In the genomic region with DNA sequence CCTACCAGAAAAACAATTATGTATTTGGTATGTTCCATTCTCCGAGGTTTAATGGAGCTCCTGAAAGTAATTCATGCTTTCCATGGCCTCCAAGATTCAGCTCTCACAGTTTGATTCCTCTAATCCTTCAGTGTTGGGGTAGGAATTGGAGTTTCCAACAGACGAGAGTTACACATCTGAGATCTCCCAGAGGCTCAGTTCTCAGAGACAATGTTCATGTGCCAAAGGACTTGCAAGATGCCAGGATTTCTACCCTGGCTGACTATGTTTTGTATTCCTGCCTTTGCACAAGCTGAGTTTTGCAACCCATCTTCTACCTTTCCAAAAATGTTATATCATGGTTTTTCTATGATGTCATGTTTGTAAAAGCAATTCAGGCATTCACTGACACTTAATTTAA, we compare ENCODE assay signal across 35 cellular contexts.
"Had no signal": no experiment of that assay in that cellular context is flagged by ENCODE, and none has a peak within 500 bp of the region (broad histone marks: within the 10 kb centered on the region; RNA-seq: fewer than 3 reads in every experiment).

No MANE protein-coding gene starts in this region.

- H3K27me3 ChIP-seq: ascending aorta, cardiac muscle cell, MG63, Peyer's patch had no signal

- H3K27ac Mint-ChIP-seq: activated B cell treated with CpG ODN at 0.5 μM for 24 hours; activated CD4-positive, alpha-beta memory T cell treated with anti-CD3 and anti-CD28 coated beads, Interleukin-2, amount 10 ng/mL, durations not matched to agents 7 days and 5 days; activated CD8-positive, alpha-beta memory T cell treated with anti-CD3 and anti-CD28 coated beads, Interleukin-2, amount 10 ng/mL, durations not matched to agents 7 days and 5 days; activated naive CD8-positive, alpha-beta T cell treated with anti-CD3 and anti-CD28 coated beads for 36 hours had no signal

- H3K36me3 Mint-ChIP-seq: activated CD8-positive, alpha-beta memory T cell treated with anti-CD3 and anti-CD28 coated beads, Interleukin-2, amount 10 ng/mL, durations not matched to agents 7 days and 5 days; activated naive CD8-positive, alpha-beta T cell treated with anti-CD3 and anti-CD28 coated beads for 36 hours had no signal

- H3K36me3 ChIP-seq: ascending aorta, cardiac muscle cell, MG63, Peyer's patch had no signal

- H3K4me3 Mint-ChIP-seq: activated B cell treated with CpG ODN at 0.5 μM for 24 hours; activated CD4-positive, alpha-beta memory T cell treated with anti-CD3 and anti-CD28 coated beads, Interleukin-2, amount 10 ng/mL, durations not matched to agents 7 days and 5 days; activated CD8-positive, alpha-beta memory T cell treated with anti-CD3 and anti-CD28 coated beads, Interleukin-2, amount 10 ng/mL, durations not matched to agents 7 days and 5 days; activated naive CD8-positive, alpha-beta T cell treated with anti-CD3 and anti-CD28 coated beads for 36 hours had no signal

- H3K4me1 ChIP-seq: ascending aorta, Peyer's patch had no signal

- ATAC-seq: activated CD8-positive, alpha-beta memory T cell treated with anti-CD3 and anti-CD28 coated beads, Interleukin-2, amount 10 ng/mL, durations not matched to agents 7 days and 5 days; PC-3 had no signal

- H3K9me3 ChIP-seq: ascending aorta, MG63, Peyer's patch had no signal

- H3K4me1 Mint-ChIP-seq: activated B cell treated with CpG ODN at 0.5 μM for 24 hours; activated CD4-positive, alpha-beta memory T cell treated with anti-CD3 and anti-CD28 coated beads, Interleukin-2, amount 10 ng/mL, durations not matched to agents 7 days and 5 days; activated CD8-positive, alpha-beta memory T cell treated with anti-CD3 and anti-CD28 coated beads, Interleukin-2, amount 10 ng/mL, durations not matched to agents 7 days and 5 days; activated naive CD8-positive, alpha-beta T cell treated with anti-CD3 and anti-CD28 coated beads for 36 hours had no signal

- DNase-seq: activated B cell treated with CpG ODN at 0.5 μM for 24 hours; activated CD4-positive, alpha-beta memory T cell treated with anti-CD3 and anti-CD28 coated beads, Interleukin-2, amount 10 ng/mL, durations not matched to agents 7 days and 5 days; activated CD4-positive, alpha-beta T cell treated with anti-CD3 and anti-CD28 coated beads for 4 hours; activated CD4-positive, CD25-positive, alpha-beta regulatory T cell treated with anti-CD3 and anti-CD28 coated beads, Interleukin-2, amount 50 U/mL, for 72 hours; activated CD8-positive, alpha-beta memory T cell treated with anti-CD3 and anti-CD28 coated beads for 24 hours; activated CD8-positive, alpha-beta memory T cell treated with anti-CD3 and anti-CD28 coated beads, Interleukin-2, amount 10 ng/mL, durations not matched to agents 7 days and 5 days; activated CD8-positive, alpha-beta memory T cell treated with anti-CD3 and anti-CD28 coated beads, Interleukin-2, amount 50 U/mL, for 48 hours; activated effector memory CD4-positive, alpha-beta T cell treated with anti-CD3 and anti-CD28 coated beads, Interleukin-2, amount 50 U/mL, for 16 hours; activated naive CD4-positive, alpha-beta T cell; activated naive CD4-positive, alpha-beta T cell treated with anti-CD3 and anti-CD28 coated beads, Interleukin-2, amount 50 U/mL, for 16 hours; activated naive CD8-positive, alpha-beta T cell treated with anti-CD3 and anti-CD28 coated beads for 36 hours; activated T-cell treated with anti-CD3 and anti-CD28 coated beads, Interleukin-2, amount 50 U/mL, for 48 hours; amniotic stem cell; Kasumi-1; KBM-7; MG63; NCI-H1048; NCI-H1105 treated with DMSO at 0.1 percent for 48 hours; NCI-H1436; NCI-H1694; NCI-H1930; NCI-H2081 treated with DMSO at 0.1 percent for 48 hours; NCI-H345; NCI-H524 treated with DMSO at 0.1 percent for 48 hours; NK-92 treated with Interleukin-12 subunit alpha and Interleukin-12 subunit beta, amount 100 ng/mL, for 24 hours; PC-3; Peyer's patch; RPMI8226; SW 1271; T-helper 1 cell; T-helper 2 cell; T-helper 9 cell had no signal

- H3K27me3 Mint-ChIP-seq: activated naive CD8-positive, alpha-beta T cell treated with anti-CD3 and anti-CD28 coated beads for 36 hours had no signal

- H3K4me3 ChIP-seq: ascending aorta, cardiac muscle cell, MG63, Peyer's patch had no signal

- H3K9me3 Mint-ChIP-seq: activated B cell treated with CpG ODN at 0.5 μM for 24 hours; activated CD4-positive, alpha-beta memory T cell treated with anti-CD3 and anti-CD28 coated beads, Interleukin-2, amount 10 ng/mL, durations not matched to agents 7 days and 5 days; activated naive CD8-positive, alpha-beta T cell treated with anti-CD3 and anti-CD28 coated beads for 36 hours had no signal

- H3K27ac ChIP-seq: ascending aorta, cardiac muscle cell, Peyer's patch, VCaP had no signal
